ENCODE assay signal across 27 cellular contexts in the genomic region with DNA sequence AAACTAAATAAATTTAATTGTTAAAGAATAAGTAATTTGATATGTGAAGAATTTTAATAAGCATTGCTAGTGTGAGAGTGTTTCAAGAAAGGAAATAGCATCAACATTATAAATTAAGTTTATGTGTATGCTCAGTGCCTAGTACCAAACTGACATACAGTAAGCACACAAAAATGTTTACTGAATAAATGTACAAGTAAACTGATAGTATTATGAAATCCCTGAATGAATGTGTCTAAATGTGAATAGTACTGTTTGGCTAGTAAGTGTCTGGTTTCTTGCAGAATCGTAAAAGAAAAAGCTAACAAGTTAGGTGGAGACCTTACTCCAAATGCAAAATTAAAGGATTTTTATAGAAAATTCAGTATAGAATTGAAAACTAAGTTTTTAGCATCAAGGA.
DNase-seq lines count a peak whose midpoint lies in the region; ATAC-seq, FAIRE-seq and TF ChIP-seq lines count a peak whose summit lies in the region.
"Had no signal": no experiment of that assay in that cellular context is flagged by ENCODE, and none has a peak within 500 bp of the region (broad histone marks: within the 10 kb centered on the region; RNA-seq: fewer than 3 reads in every experiment).

No MANE protein-coding gene starts in this region.

- no TSS peak for BruUV-seq in IMR-90 (replicated peaks; lab: Mats Ljungman, UMichigan)

- no peaks in the 10 kb centered on the region for H3K79me1 ChIP-seq in IMR-90 (ENCODE audit: low read depth in 1 of 2, low read length in 2 of 2)

- TF ChIP-seq RAD21 in A549 (conservative IDR thresholded peaks at IDR 0.05 in 1 of 2, IDR thresholded peaks at IDR 0.05 in 1 of 2): no peak
- no peak for TF ChIP-seq RAD21 in IMR-90 (IDR thresholded peaks at IDR 0.05; ENCODE audit: low read length)

- TF ChIP-seq CTCF in A549 (IDR thresholded peaks at IDR 0.05) (no peak), IMR-90 (conservative IDR thresholded peaks at IDR 0.05; ENCODE audit: low read depth, low read length) (no peak), activated B cell treated with CpG ODN at 0.5 μM for 24 hours (IDR thresholded peaks at IDR 0.05) (no peak), suprapubic skin (IDR thresholded peaks at IDR 0.05) (no peak)

- H3K27me3 Mint-ChIP-seq in activated B cell treated with CpG ODN at 0.5 μM for 24 hours: no peaks in the 10 kb centered on the region
- H3K27me3 Mint-ChIP-seq: activated CD4-positive, alpha-beta memory T cell treated with anti-CD3 and anti-CD28 coated beads for 36 hours; CD4-positive, alpha-beta T cell; T-cell had no signal

- H3K27ac Mint-ChIP-seq in activated B cell treated with CpG ODN at 0.5 μM for 24 hours: peak overlapping the region; percentile 7
- H3K27ac Mint-ChIP-seq: activated CD4-positive, alpha-beta memory T cell treated with anti-CD3 and anti-CD28 coated beads for 36 hours; activated T-helper 1 cell treated with anti-CD3 and anti-CD28 coated beads, Interleukin-12 subunit alpha, Interleukin-12 subunit beta, Interleukin-2, Interleukin-4 antibody, amounts not matched to agents 30 ng/mL and 10 ng/mL and 1 ng/mL, durations not matched to agents 14 hours and 24 hours and 36 hours; CD4-positive, alpha-beta T cell had no signal

- in situ Hi-C loops in IMR-90 (cut with MboI; ENCODE audit: low sequenced_read_pairs): no loop called here

- H3K27me3 ChIP-seq in IMR-90 (ENCODE audit: control insufficient read depth, insufficient read depth, low read length) (no peaks in the 10 kb centered on the region), suprapubic skin (no peaks in the 10 kb centered on the region)

- H3K4me3 Mint-ChIP-seq in activated B cell treated with CpG ODN at 0.5 μM for 24 hours: no peak overlapping the region
- H3K4me3 Mint-ChIP-seq: activated CD4-positive, alpha-beta memory T cell treated with anti-CD3 and anti-CD28 coated beads for 36 hours; activated T-helper 1 cell treated with anti-CD3 and anti-CD28 coated beads, Interleukin-12 subunit alpha, Interleukin-12 subunit beta, Interleukin-2, Interleukin-4 antibody, amounts not matched to agents 30 ng/mL and 10 ng/mL and 1 ng/mL, durations not matched to agents 14 hours and 24 hours and 36 hours; CD4-positive, alpha-beta T cell; T-cell had no signal

- no peak overlapping the region for H2BK20ac ChIP-seq in IMR-90 (ENCODE audit: low read depth, low read length)

- dilution Hi-C loops in IMR-90 (cut with HindIII; ENCODE audit: low sequenced_read_pairs, unreplicated experiment): no loop called here

- H2AK5ac ChIP-seq in IMR-90 (ENCODE audit: low read depth, low read length): no peak overlapping the region

- H3K9me3 Mint-ChIP-seq in activated B cell treated with CpG ODN at 0.5 μM for 24 hours: no peaks in the 10 kb centered on the region
- H3K9me3 Mint-ChIP-seq: activated T-helper 1 cell treated with anti-CD3 and anti-CD28 coated beads, Interleukin-12 subunit alpha, Interleukin-12 subunit beta, Interleukin-2, Interleukin-4 antibody, amounts not matched to agents 30 ng/mL and 10 ng/mL and 1 ng/mL, durations not matched to agents 14 hours and 24 hours and 36 hours; CD4-positive, alpha-beta T cell had no signal

- H3K23ac ChIP-seq in IMR-90 (ENCODE audit: low read depth, low read length): no peak overlapping the region

- no peak overlapping the region for H2BK15ac ChIP-seq in IMR-90 (ENCODE audit: low read depth, low read length)

- 0 out of 2 replicates have a peak, but pooled peaks cover 4% of the 10 kb centered on the region for H3K9me1 ChIP-seq in IMR-90 (ENCODE audit: insufficient read depth, low read length)

- peak overlapping the region; percentile 82 for H3K4me2 ChIP-seq in A549
- no peak overlapping the region for H3K4me2 ChIP-seq in IMR-90 (ENCODE audit: low read depth, low read length)

- H3K4me1 Mint-ChIP-seq in activated B cell treated with CpG ODN at 0.5 μM for 24 hours: peaks cover 42% of the 10 kb centered on the region

- CTCF ChIA-PET in A549 (lab: Yijun Ruan, JAX): no interaction called here
- CTCF ChIA-PET in IMR-90 (lab: Yijun Ruan, JAX): no interaction called here
- CTCF ChIA-PET in activated B cell treated with CpG ODN at 0.5 μM for 24 hours (lab: Charles Lee): no interaction called here

- no peaks in the 10 kb centered on the region for H3K36me3 Mint-ChIP-seq in activated B cell treated with CpG ODN at 0.5 μM for 24 hours (ENCODE audit: low read depth)
- H3K36me3 Mint-ChIP-seq: activated CD4-positive, alpha-beta memory T cell treated with anti-CD3 and anti-CD28 coated beads for 36 hours; T-cell had no signal

- no peak for FAIRE-seq in A549 (lab: Jason Lieb, UNC)
- peak; percentile 43 for FAIRE-seq in frontal cortex (lab: Jason Lieb, UNC)
- FAIRE-seq: GM18507, H54 had no signal

- peak overlapping the region; percentile 62 to 80; a peak in 5 of 6 replicates for H3K27ac ChIP-seq in A549
- no peak overlapping the region for H3K27ac ChIP-seq in IMR-90 (ENCODE audit: insufficient read depth, low read length)
- H3K27ac ChIP-seq in suprapubic skin: no peak overlapping the region

- TF ChIP-seq EP300 in A549 (IDR thresholded peaks at IDR 0.05) (no peak), suprapubic skin (IDR thresholded peaks at IDR 0.05) (no peak)

- no peaks in the 10 kb centered on the region for H3K9me3 ChIP-seq in A549
- H3K9me3 ChIP-seq in IMR-90 (ENCODE audit: control insufficient read depth, insufficient read depth, low read length): no peaks in the 10 kb centered on the region
- H3K9me3 ChIP-seq in suprapubic skin: no peaks in the 10 kb centered on the region

- no peak overlapping the region for H3K56ac ChIP-seq in IMR-90 (ENCODE audit: extremely low read depth, insufficient read depth, low read length)

- intact Hi-C loops in IMR-90 (cut with micrococcal nuclease) (no loop called here), activated B cell treated with CpG ODN at 0.5 μM for 24 hours (cut with micrococcal nuclease) (loop anchor here (5.0 to 10.0 kb wide), 4 partner anchors 109 to 862 kb away; no protein-coding TSS in a partner anchor)

- no peak overlapping the region for H3K4me3 ChIP-seq in A549
- no peak overlapping the region for H3K4me3 ChIP-seq in IMR-90 (ENCODE audit: insufficient read depth, low read depth, low read length)
- H3K4me3 ChIP-seq in suprapubic skin: no peak overlapping the region

- H2BK5ac ChIP-seq in IMR-90 (ENCODE audit: low read depth, low read length, poor library complexity, severe bottlenecking): no peak overlapping the region

- H2AFZ ChIP-seq in IMR-90 (replicated peaks; ENCODE audit: low read length, poor library complexity): no peak overlapping the region

- POLR2A ChIA-PET in A549 (lab: Yijun Ruan, JAX) (no interaction called here), IMR-90 (lab: Charles Lee; ENCODE audit: unreplicated experiment) (interaction anchor here (0.6 kb wide), 1 partner anchor 9 kb away, joined by 3 read pairs; no protein-coding TSS in a partner anchor), activated B cell treated with CpG ODN at 0.5 μM for 24 hours (lab: Charles Lee) (interaction anchor here (1.3 kb wide), 1 partner anchor 233 kb away, joined by 3 read pairs; no protein-coding TSS in a partner anchor)

- no peaks in the 10 kb centered on the region for H4K20me1 ChIP-seq in IMR-90 (ENCODE audit: insufficient read depth, low read length)

- no peak for DNase-seq in A549 (ENCODE audit: low read depth in 1 of 2, low spot score in 1 of 2)
- peak; percentile 18 for DNase-seq in IMR-90
- DNase-seq in activated B cell treated with CpG ODN at 0.5 μM for 24 hours: no peak
- no peak for DNase-seq in frontal cortex (ENCODE audit: low spot score in 2 of 2)
- no peak for DNase-seq in activated CD4-positive, CD25-positive, alpha-beta regulatory T cell treated with anti-CD3 and anti-CD28 coated beads, Interleukin-2, amount 50 U/mL, for 72 hours
- DNase-seq in suprapubic skin (ENCODE audit: low spot score in 2 of 2): no peak
- DNase-seq: 8988T; activated CD4-positive, alpha-beta memory T cell treated with anti-CD3 and anti-CD28 coated beads for 36 hours; activated CD4-positive, CD25-positive, alpha-beta regulatory T cell; activated naive CD4-positive, alpha-beta T cell treated with Interleukin-2 at 50 U/mL for 16 hours; CD4-positive, alpha-beta T cell; dermis blood vessel endothelial cell; DMS79 treated with DMSO at 0.1 percent for 48 hours; hypothalamus; Kasumi-1; NCI-H1092; NCI-H187; NCI-H2171; stimulated activated CD4-positive, alpha-beta T cell treated with anti-CD3 and anti-CD28 coated beads, Interleukin-15, amount 100 ng/mL, for 24 hours; stimulated activated CD4-positive, alpha-beta T cell treated with anti-CD3 and anti-CD28 coated beads, Interleukin-4, amount 100 ng/mL, for 4 hours; T-cell; trophoblast cell had no signal

- H3K4me1 ChIP-seq in A549: peaks cover 47% of the 10 kb centered on the region
- 0 out of 2 replicates have a peak, but pooled peaks cover 3% of the 10 kb centered on the region for H3K4me1 ChIP-seq in IMR-90 (ENCODE audit: control insufficient read depth, insufficient read depth, low read length)
- peaks cover 6% of the 10 kb centered on the region for H3K4me1 ChIP-seq in suprapubic skin

- H4K91ac ChIP-seq in IMR-90 (ENCODE audit: insufficient read depth, low read depth, low read length): no peak overlapping the region

- no peak overlapping the region for H3K18ac ChIP-seq in IMR-90 (ENCODE audit: low read depth, low read length)

- ATAC-seq in A549 (no peak), IMR-90 (ENCODE audit: low read depth) (peak; percentile 64), activated B cell treated with CpG ODN at 0.5 μM for 24 hours (ENCODE audit: low read depth) (no peak), GM21515 (IDR thresholded peaks at IDR 0.05; ENCODE audit: unreplicated experiment) (no peak), esophagus mucosa (no peak)
- ATAC-seq: T-cell had no signal

- no peak overlapping the region for H3K4ac ChIP-seq in IMR-90 (ENCODE audit: low read depth, low read length)

- H4K5ac ChIP-seq in IMR-90 (ENCODE audit: low read depth, low read length): no peak overlapping the region

- no peak overlapping the region for H3K14ac ChIP-seq in IMR-90 (replicated peaks; ENCODE audit: low read depth, low read length)

- H3K9ac ChIP-seq in IMR-90 (ENCODE audit: low read depth, low read length): no peak overlapping the region

- no peak overlapping the region for H2BK120ac ChIP-seq in IMR-90 (ENCODE audit: low read depth, low read length)

- TF ChIP-seq POLR2A in A549 (IDR thresholded peaks at IDR 0.05; ENCODE audit: low read length) (no peak), IMR-90 (IDR thresholded peaks at IDR 0.05; ENCODE audit: low read depth, low read length) (no peak), suprapubic skin (IDR thresholded peaks at IDR 0.05) (no peak)

- WGBS in A549 (ENCODE audit: missing lambda C conversion rate): 7% methylated on average over 1 of the region's 1 CpG
- no CpG with 5 or more reads among the region's 1 CpG for WGBS in IMR-90 (ENCODE audit: extremely low coverage in 2 of 2, insufficient read length in 1 of 2), 2 experiments
- WGBS in suprapubic skin: 92% methylated on average over 1 of the region's 1 CpG

- H4K8ac ChIP-seq in IMR-90 (ENCODE audit: low read depth in 2 of 2, low read length in 2 of 2): no peak overlapping the region

- no peak overlapping the region for H2AK9ac ChIP-seq in IMR-90 (replicated peaks; ENCODE audit: low read depth, low read length, poor library complexity)

- H3K36me3 ChIP-seq in IMR-90 (ENCODE audit: control insufficient read depth, insufficient read depth, low read length) (no peaks in the 10 kb centered on the region), suprapubic skin (no peaks in the 10 kb centered on the region)

TF ChIP-seq in A549, 52 proteins besides CTCF, POLR2A, EP300 and RAD21 (continues in another document):
- no peak for TF ChIP-seq JUNB (IDR thresholded peaks at IDR 0.05)

Comparison
In these comparisons a context has a peak if more than half of its experiments do, and no peak if none do; other contexts are left out.
1. H3K27ac ChIP-seq: peak in A549 (2 of 2); none in IMR-90 (single experiment) and suprapubic skin (single experiment).